11 cellular contexts compared by ENCODE assay signal in genomic region chr1:100361249-100362089, GRCh38. TPM values are rescaled to one million over a fixed set of nuclear protein-coding genes. Genes with fewer than 3 reads are reported as not detected.
DNase-seq lines count a peak whose midpoint lies in the region; ATAC-seq and TF ChIP-seq lines count a peak whose summit lies in the region.
"Had no signal": no experiment of that assay in that cellular context is flagged by ENCODE, and none has a peak within 500 bp of the region (broad histone marks: within the 10 kb centered on the region; RNA-seq: fewer than 3 reads in every experiment).

No MANE protein-coding gene starts in this region.

- H3K4me3 Mint-ChIP-seq in activated naive CD8-positive, alpha-beta T cell treated with anti-CD3 and anti-CD28 coated beads, Interleukin-2, amount 10 ng/mL, durations not matched to agents 7 days and 5 days: no peak overlapping the region
- no peak overlapping the region for H3K4me3 Mint-ChIP-seq in memory B cell

- no peak for TF ChIP-seq CTCF in A673 (conservative IDR thresholded peaks at IDR 0.05; ENCODE audit: low read depth, low read length)

- H3K9me3 ChIP-seq in A673 (ENCODE audit: low read depth, low read length, poor library complexity, severe bottlenecking): no peaks in the 10 kb centered on the region

- H3K4me1 ChIP-seq in A673 (ENCODE audit: insufficient read depth, low read length, poor library complexity, severe bottlenecking): peaks cover 40% of the 10 kb centered on the region

- H3K27me3 Mint-ChIP-seq in activated naive CD8-positive, alpha-beta T cell treated with anti-CD3 and anti-CD28 coated beads, Interleukin-2, amount 10 ng/mL, durations not matched to agents 7 days and 5 days: no peaks in the 10 kb centered on the region
- no peaks in the 10 kb centered on the region for H3K27me3 Mint-ChIP-seq in memory B cell

- no peak for ATAC-seq in activated naive CD8-positive, alpha-beta T cell treated with anti-CD3 and anti-CD28 coated beads, Interleukin-2, amount 10 ng/mL, durations not matched to agents 7 days and 5 days (ENCODE audit: low read depth)
- ATAC-seq in memory B cell (ENCODE audit: low read depth): no peak
- no peak for ATAC-seq in GM18858 (IDR thresholded peaks at IDR 0.05; ENCODE audit: unreplicated experiment)

- BruUV-seq in A673 (replicated peaks; lab: Mats Ljungman, UMichigan): no TSS peak

- no peaks in the 10 kb centered on the region for H3K36me3 ChIP-seq in A673 (ENCODE audit: insufficient read depth, low read length, poor library complexity, severe bottlenecking)
- H3K36me3 ChIP-seq in H7 (replicated peaks; ENCODE audit: control insufficient read depth, insufficient read depth, low read length): no peaks in the 10 kb centered on the region; the same call in 1 of the 2 replicates

- intact Hi-C loops in A673 (cut with micrococcal nuclease; ENCODE audit: unreplicated experiment): no loop called here

- H3K27me3 ChIP-seq in A673 (replicated peaks; ENCODE audit: insufficient read depth, low read depth, low read length, poor library complexity) (no peaks in the 10 kb centered on the region), H7 (ENCODE audit: control insufficient read depth, insufficient read depth, low read length) (no peaks in the 10 kb centered on the region)
- H3K27me3 ChIP-seq: dorsolateral prefrontal cortex had no signal

- H3K36me3 Mint-ChIP-seq in activated naive CD8-positive, alpha-beta T cell treated with anti-CD3 and anti-CD28 coated beads, Interleukin-2, amount 10 ng/mL, durations not matched to agents 7 days and 5 days: peaks cover 43% of the 10 kb centered on the region
- peaks cover 13% of the 10 kb centered on the region for H3K36me3 Mint-ChIP-seq in memory B cell

- POLR2A ChIA-PET in A673 (lab: Charles Lee; ENCODE audit: low non-redundant PET): no interaction called here
- POLR2A ChIA-PET in activated naive CD8-positive, alpha-beta T cell treated with anti-CD3 and anti-CD28 coated beads, Interleukin-2, amount 10 ng/mL, durations not matched to agents 7 days and 5 days (lab: Charles Lee): no interaction called here

- peak overlapping the region; percentile 3 for H3K27ac Mint-ChIP-seq in activated naive CD8-positive, alpha-beta T cell treated with anti-CD3 and anti-CD28 coated beads, Interleukin-2, amount 10 ng/mL, durations not matched to agents 7 days and 5 days
- peak overlapping the region; percentile 10 for H3K27ac Mint-ChIP-seq in memory B cell

- no peak overlapping the region for H3K4me3 ChIP-seq in A673 (ENCODE audit: low read depth, low read length, poor library complexity, severe bottlenecking)
- H3K4me3 ChIP-seq in H7 (ENCODE audit: insufficient read depth, low read depth, low read length): no peak overlapping the region
- H3K4me3 ChIP-seq: dorsolateral prefrontal cortex had no signal

- peak; percentile 7 for DNase-seq in A673 (ENCODE audit: low spot score)
- peak; percentile 7 for DNase-seq in H7
- DNase-seq in activated naive CD8-positive, alpha-beta T cell treated with anti-CD3 and anti-CD28 coated beads, Interleukin-2, amount 10 ng/mL, durations not matched to agents 7 days and 5 days: no peak
- DNase-seq in memory B cell (ENCODE audit: low spot score in 2 of 2): no peak
- no peak for DNase-seq in DMS153 (lab: John Stamatoyannopoulos, UW)
- DNase-seq in HCEC 1CT: no peak
- DNase-seq in AG08396 (ENCODE audit: low spot score): no peak
- DNase-seq: mammary epithelial cell, NCI-H2029 had no signal

- peaks cover 35% of the 10 kb centered on the region for H3K4me1 Mint-ChIP-seq in activated naive CD8-positive, alpha-beta T cell treated with anti-CD3 and anti-CD28 coated beads, Interleukin-2, amount 10 ng/mL, durations not matched to agents 7 days and 5 days
- peaks cover 39% of the 10 kb centered on the region for H3K4me1 Mint-ChIP-seq in memory B cell

- CTCF ChIA-PET in A673 (lab: Charles Lee): no interaction called here

- H3K9me3 Mint-ChIP-seq in activated naive CD8-positive, alpha-beta T cell treated with anti-CD3 and anti-CD28 coated beads, Interleukin-2, amount 10 ng/mL, durations not matched to agents 7 days and 5 days: no peaks in the 10 kb centered on the region
- no peaks in the 10 kb centered on the region for H3K9me3 Mint-ChIP-seq in memory B cell

- H3K27ac ChIP-seq in A673 (ENCODE audit: low read depth, low read length, poor library complexity, severe bottlenecking): no peak overlapping the region

RNA-seq across cellular contexts. Expression of gene CDC14A, which starts 9.2 kb away (rescaled TPM):
- total RNA-seq in A673 (2021): 6.8 and 8.5 TPM in 2 replicates
- total RNA-seq in H7 (2014; rRNA removed; shearing (Covaris generic)): 12.2 and 15.1 TPM in 2 replicates
- total RNA-seq in activated naive CD8-positive, alpha-beta T cell treated with anti-CD3 and anti-CD28 coated beads, Interleukin-2, amount 10 ng/mL, durations not matched to agents 7 days and 5 days: 10 to 100 TPM; 39.9 to 44.9 TPM

Comparison
In these comparisons a context has a peak if more than half of its experiments do, and no peak if none do; other contexts are left out.
1. DNase-seq: peak in A673 (single experiment) and H7 (single experiment); none in activated naive CD8-positive, alpha-beta T cell treated with anti-CD3 and anti-CD28 coated beads, Interleukin-2, amount 10 ng/mL, durations not matched to agents 7 days and 5 days (single experiment), memory B cell (0 of 2), DMS153 (single experiment), HCEC 1CT (single experiment) and AG08396 (single experiment).